1 cellular context compared by ENCODE assay signal in the genomic region with DNA sequence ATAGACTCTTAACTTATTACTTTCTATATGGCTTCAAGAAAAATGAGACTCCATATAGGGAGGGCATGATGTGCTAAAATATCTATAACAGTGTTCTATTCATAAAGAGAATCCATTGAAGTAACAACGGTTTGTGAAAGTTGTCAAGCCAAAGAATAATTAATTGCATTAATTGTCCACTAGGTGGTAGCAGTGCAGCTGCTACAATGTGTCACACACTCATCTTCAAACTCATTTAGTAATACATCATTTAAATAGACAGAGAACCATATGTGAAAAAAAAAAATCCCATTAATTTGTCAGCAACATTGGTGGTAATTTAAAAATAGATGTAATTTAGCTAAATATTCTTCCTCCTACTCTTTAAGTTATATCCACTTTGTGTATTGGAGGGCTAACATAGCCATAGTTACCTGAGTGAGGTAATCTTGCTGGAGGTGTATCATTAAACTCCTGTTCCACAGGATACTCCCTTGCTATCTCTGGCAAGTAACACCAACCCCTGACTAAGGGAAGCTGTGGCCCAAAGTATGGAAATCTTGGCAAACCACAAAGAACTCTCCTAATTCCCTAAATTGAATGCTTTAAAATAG.
A peak's percentile ranks its signal among the peaks of the same experiment; 100 is the strongest.
TF ChIP-seq lines count a peak whose summit lies in the region.

No MANE protein-coding gene starts in this region.

TF ChIP-seq in GM12878, 131 proteins besides CTCF, POLR2A, EP300 and RAD21:
- TF ChIP-seq, protein P1, sequence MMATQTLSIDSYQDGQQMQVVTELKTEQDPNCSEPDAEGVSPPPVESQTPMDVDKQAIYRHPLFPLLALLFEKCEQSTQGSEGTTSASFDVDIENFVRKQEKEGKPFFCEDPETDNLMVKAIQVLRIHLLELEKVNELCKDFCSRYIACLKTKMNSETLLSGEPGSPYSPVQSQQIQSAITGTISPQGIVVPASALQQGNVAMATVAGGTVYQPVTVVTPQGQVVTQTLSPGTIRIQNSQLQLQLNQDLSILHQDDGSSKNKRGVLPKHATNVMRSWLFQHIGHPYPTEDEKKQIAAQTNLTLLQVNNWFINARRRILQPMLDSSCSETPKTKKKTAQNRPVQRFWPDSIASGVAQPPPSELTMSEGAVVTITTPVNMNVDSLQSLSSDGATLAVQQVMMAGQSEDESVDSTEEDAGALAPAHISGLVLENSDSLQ (IDR thresholded peaks at IDR 0.05): peak; percentile 41
- TF ChIP-seq, protein P2, sequence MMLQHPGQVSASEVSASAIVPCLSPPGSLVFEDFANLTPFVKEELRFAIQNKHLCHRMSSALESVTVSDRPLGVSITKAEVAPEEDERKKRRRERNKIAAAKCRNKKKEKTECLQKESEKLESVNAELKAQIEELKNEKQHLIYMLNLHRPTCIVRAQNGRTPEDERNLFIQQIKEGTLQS (IDR thresholded peaks at IDR 0.05; ENCODE audit: borderline replicate concordance, extremely low read depth, low read depth, low read length): no peak
- TF ChIP-seq BCL11A (IDR thresholded peaks at IDR 0.05; ENCODE audit: low read depth, low read length) (no peak), RUNX3 (IDR thresholded peaks at IDR 0.05; ENCODE audit: low read length) (no peak), CEBPB (IDR thresholded peaks at IDR 0.05; ENCODE audit: borderline replicate concordance in 1 of 2, low read depth in 2 of 2, low read length in 2 of 2) (no peak), STAT1 (conservative IDR thresholded peaks at IDR 0.05) (no peak), SUZ12 (IDR thresholded peaks at IDR 0.05; ENCODE audit: unreplicated experiment) (no peak), SMC3 (IDR thresholded peaks at IDR 0.05; ENCODE audit: borderline replicate concordance, low read length) (peak; percentile 70; the same call in 1 of the 2 replicates), KLF5 (IDR thresholded peaks at IDR 0.05; ENCODE audit: partially characterized antibody) (no peak)
- TF ChIP-seq, protein P3, sequence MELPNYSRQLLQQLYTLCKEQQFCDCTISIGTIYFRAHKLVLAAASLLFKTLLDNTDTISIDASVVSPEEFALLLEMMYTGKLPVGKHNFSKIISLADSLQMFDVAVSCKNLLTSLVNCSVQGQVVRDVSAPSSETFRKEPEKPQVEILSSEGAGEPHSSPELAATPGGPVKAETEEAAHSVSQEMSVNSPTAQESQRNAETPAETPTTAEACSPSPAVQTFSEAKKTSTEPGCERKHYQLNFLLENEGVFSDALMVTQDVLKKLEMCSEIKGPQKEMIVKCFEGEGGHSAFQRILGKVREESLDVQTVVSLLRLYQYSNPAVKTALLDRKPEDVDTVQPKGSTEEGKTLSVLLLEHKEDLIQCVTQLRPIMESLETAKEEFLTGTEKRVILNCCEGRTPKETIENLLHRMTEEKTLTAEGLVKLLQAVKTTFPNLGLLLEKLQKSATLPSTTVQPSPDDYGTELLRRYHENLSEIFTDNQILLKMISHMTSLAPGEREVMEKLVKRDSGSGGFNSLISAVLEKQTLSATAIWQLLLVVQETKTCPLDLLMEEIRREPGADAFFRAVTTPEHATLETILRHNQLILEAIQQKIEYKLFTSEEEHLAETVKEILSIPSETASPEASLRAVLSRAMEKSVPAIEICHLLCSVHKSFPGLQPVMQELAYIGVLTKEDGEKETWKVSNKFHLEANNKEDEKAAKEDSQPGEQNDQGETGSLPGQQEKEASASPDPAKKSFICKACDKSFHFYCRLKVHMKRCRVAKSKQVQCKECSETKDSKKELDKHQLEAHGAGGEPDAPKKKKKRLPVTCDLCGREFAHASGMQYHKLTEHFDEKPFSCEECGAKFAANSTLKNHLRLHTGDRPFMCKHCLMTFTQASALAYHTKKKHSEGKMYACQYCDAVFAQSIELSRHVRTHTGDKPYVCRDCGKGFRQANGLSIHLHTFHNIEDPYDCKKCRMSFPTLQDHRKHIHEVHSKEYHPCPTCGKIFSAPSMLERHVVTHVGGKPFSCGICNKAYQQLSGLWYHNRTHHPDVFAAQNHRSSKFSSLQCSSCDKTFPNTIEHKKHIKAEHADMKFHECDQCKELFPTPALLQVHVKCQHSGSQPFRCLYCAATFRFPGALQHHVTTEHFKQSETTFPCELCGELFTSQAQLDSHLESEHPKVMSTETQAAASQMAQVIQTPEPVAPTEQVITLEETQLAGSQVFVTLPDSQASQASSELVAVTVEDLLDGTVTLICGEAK (IDR thresholded peaks at IDR 0.05; ENCODE audit: borderline replicate concordance): no peak
